In the genomic region with DNA sequence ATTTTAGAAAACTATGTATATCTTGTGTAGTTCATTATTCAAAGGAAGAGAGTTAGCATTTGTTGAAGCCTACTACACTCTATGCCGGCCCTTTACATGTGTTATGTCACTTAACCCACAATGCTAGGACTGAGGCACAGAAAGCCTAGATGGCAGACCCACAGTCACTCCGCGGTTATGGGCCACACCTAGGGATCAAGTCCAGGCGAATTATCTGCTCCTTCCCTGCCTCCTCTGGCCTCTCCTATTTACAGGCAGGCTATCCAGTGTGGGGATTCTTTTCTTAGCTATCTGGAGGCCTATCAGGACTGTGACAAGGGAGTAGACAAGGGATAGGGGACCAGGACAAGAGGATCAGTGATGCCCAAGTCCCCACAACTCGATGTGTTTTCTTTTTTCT, we compare ENCODE assay signal across 19 cellular contexts. TPM values are rescaled to one million over a fixed set of nuclear protein-coding genes. Genes with fewer than 3 reads are reported as not detected.
DNase-seq lines count a peak whose midpoint lies in the region; ATAC-seq, FAIRE-seq and TF ChIP-seq lines count a peak whose summit lies in the region.
"Had no signal": no experiment of that assay in that cellular context is flagged by ENCODE, and none has a peak within 500 bp of the region (broad histone marks: within the 10 kb centered on the region; RNA-seq: fewer than 3 reads in every experiment).

No MANE protein-coding gene starts in this region.

- no peaks in the 10 kb centered on the region for H3K36me3 Mint-ChIP-seq in stimulated activated memory B cell treated with anti-CD40 and anti-IgM and Interleukin-4, amounts not matched to agents 10 μg/mL and 1 μg/mL and 100 μg/mL, for 72 hours
- H3K36me3 Mint-ChIP-seq: CD4-positive, CD25-positive, alpha-beta regulatory T cell had no signal

- peaks cover 44% of the 10 kb centered on the region for H3K4me1 Mint-ChIP-seq in stimulated activated memory B cell treated with anti-CD40 and anti-IgM and Interleukin-4, amounts not matched to agents 10 μg/mL and 1 μg/mL and 100 μg/mL, for 72 hours

- H3K4me3 ChIP-seq in A549: no peak overlapping the region
- no peak overlapping the region for H3K4me3 ChIP-seq in hepatocyte
- H3K4me3 ChIP-seq in prostate gland: no peak overlapping the region
- H3K4me3 ChIP-seq: BLaER1 treated with 17β-estradiol and CSF1 and Interleukin-3, amounts not matched to agents 10 nM and 100 nM; GM23338; HAP-1 had no signal

- H3K27me3 ChIP-seq in hepatocyte (no peaks in the 10 kb centered on the region), prostate gland (replicated peaks; ENCODE audit: insufficient read depth) (no peaks in the 10 kb centered on the region)
- H3K27me3 ChIP-seq: BLaER1 treated with 17β-estradiol and CSF1 and Interleukin-3, amounts not matched to agents 10 nM and 100 nM had no signal

- no peak for TF ChIP-seq CTCF in A549 (IDR thresholded peaks at IDR 0.05)
- no peak for TF ChIP-seq CTCF in RWPE1 (conservative IDR thresholded peaks at IDR 0.05; ENCODE audit: low read depth)
- no peak for TF ChIP-seq CTCF in hepatocyte (IDR thresholded peaks at IDR 0.05; ENCODE audit: poor library complexity)
- no peak for TF ChIP-seq CTCF in prostate gland (IDR thresholded peaks at IDR 0.05)

- no peak for FAIRE-seq in A549 (lab: Jason Lieb, UNC)
- FAIRE-seq: GM12891 had no signal

- TF ChIP-seq EP300 in A549 (IDR thresholded peaks at IDR 0.05): no peak

- no peaks in the 10 kb centered on the region for H3K79me2 ChIP-seq in hepatocyte

- POLR2A ChIA-PET in A549 (lab: Yijun Ruan, JAX): no interaction called here
- POLR2A ChIA-PET in RWPE1 (lab: Yijun Ruan, JAX; ENCODE audit: low non-redundant PET): no interaction called here

- ATAC-seq in A549 (no peak), HG03280 (IDR thresholded peaks at IDR 0.05; ENCODE audit: unreplicated experiment) (no peak), HG02981 (IDR thresholded peaks at IDR 0.05; ENCODE audit: unreplicated experiment) (no peak)
- ATAC-seq in stimulated activated memory B cell treated with anti-CD40 and anti-IgM and Interleukin-4, amounts not matched to agents 10 μg/mL and 1 μg/mL and 100 μg/mL, for 72 hours: no peak
- ATAC-seq: GM23338 had no signal

- H3K4me2 ChIP-seq in A549 (no peak overlapping the region), hepatocyte (no peak overlapping the region)
- H3K4me2 ChIP-seq: GM23338 had no signal

- H3K27ac ChIP-seq in A549: peak overlapping the region; percentile 52 to 79
- H3K27ac ChIP-seq in RWPE1: peak overlapping the region; percentile 24
- peak overlapping the region; percentile 51 for H3K27ac ChIP-seq in hepatocyte
- no peak overlapping the region for H3K27ac ChIP-seq in prostate gland
- H3K27ac ChIP-seq: BLaER1 treated with 17β-estradiol and CSF1 and Interleukin-3, amounts not matched to agents 10 nM and 100 nM; HL-60 had no signal

- peak overlapping the region; percentile 48 for H3K27ac Mint-ChIP-seq in stimulated activated memory B cell treated with anti-CD40 and anti-IgM and Interleukin-4, amounts not matched to agents 10 μg/mL and 1 μg/mL and 100 μg/mL, for 72 hours
- H3K27ac Mint-ChIP-seq: GM23338 had no signal

- H3K27me3 Mint-ChIP-seq in stimulated activated memory B cell treated with anti-CD40 and anti-IgM and Interleukin-4, amounts not matched to agents 10 μg/mL and 1 μg/mL and 100 μg/mL, for 72 hours: no peaks in the 10 kb centered on the region

- no peak overlapping the region for H3K4me3 Mint-ChIP-seq in stimulated activated memory B cell treated with anti-CD40 and anti-IgM and Interleukin-4, amounts not matched to agents 10 μg/mL and 1 μg/mL and 100 μg/mL, for 72 hours
- H3K4me3 Mint-ChIP-seq: CD4-positive, CD25-positive, alpha-beta regulatory T cell; GM23338 had no signal

- intact Hi-C loops in prostate gland (cut with DNase I): no loop called here

- no peak for TF ChIP-seq RAD21 in A549 (conservative IDR thresholded peaks at IDR 0.05 in 1 of 2, IDR thresholded peaks at IDR 0.05 in 1 of 2)

- TF ChIP-seq POLR2A in A549 (IDR thresholded peaks at IDR 0.05; ENCODE audit: low read length) (no peak), prostate gland (IDR thresholded peaks at IDR 0.05) (no peak)

- no peak overlapping the region for H2AFZ ChIP-seq in hepatocyte
- H2AFZ ChIP-seq: GM23338 had no signal

- DNase-seq in A549 (ENCODE audit: low read depth in 1 of 2, low spot score in 1 of 2) (no peak), RWPE1 (ENCODE audit: low spot score) (no peak), hepatocyte (ENCODE audit: low spot score) (no peak), prostate gland (ENCODE audit: low spot score) (no peak)
- DNase-seq: 8988T; ACHN; Calu3; CD4-positive, CD25-positive, alpha-beta regulatory T cell; DMS 273 treated with DMSO at 0.1 percent for 48 hours; DMS79; KBM-7 had no signal

- WGBS in A549 (ENCODE audit: missing lambda C conversion rate): 89% methylated on average over 5 of the region's 5 CpGs
- WGBS in hepatocyte (ENCODE audit: low lambda C conversion rate, missing lambda C conversion rate): 83% methylated on average over 5 of the region's 5 CpGs
- 87% methylated on average over 5 of the region's 5 CpGs for WGBS in prostate gland

- no peaks in the 10 kb centered on the region for H4K20me1 ChIP-seq in hepatocyte (ENCODE audit: insufficient read depth, poor library complexity, severe bottlenecking)
- H4K20me1 ChIP-seq: BLaER1 treated with 17β-estradiol and CSF1 and Interleukin-3, amounts not matched to agents 10 nM and 100 nM had no signal

- H3K4me1 ChIP-seq in A549 (peaks cover 73% of the 10 kb centered on the region), hepatocyte (ENCODE audit: insufficient read depth) (peaks cover 18% of the 10 kb centered on the region), prostate gland (replicated peaks) (no peaks in the 10 kb centered on the region)
- H3K4me1 ChIP-seq: HAP-1 had no signal

- 0 out of 3 replicates have a peak, but pooled peaks cover 3% of the 10 kb centered on the region for H3K9me3 ChIP-seq in A549
- H3K9me3 ChIP-seq in hepatocyte (ENCODE audit: low read depth): no peaks in the 10 kb centered on the region
- no peaks in the 10 kb centered on the region for H3K9me3 ChIP-seq in prostate gland
- H3K9me3 ChIP-seq: BLaER1 treated with 17β-estradiol and CSF1 and Interleukin-3, amounts not matched to agents 10 nM and 100 nM; HAP-1 had no signal

- H3K9me3 Mint-ChIP-seq in stimulated activated memory B cell treated with anti-CD40 and anti-IgM and Interleukin-4, amounts not matched to agents 10 μg/mL and 1 μg/mL and 100 μg/mL, for 72 hours: no peaks in the 10 kb centered on the region
- H3K9me3 Mint-ChIP-seq: CD4-positive, CD25-positive, alpha-beta regulatory T cell; GM23338 had no signal

- no peaks in the 10 kb centered on the region for H3K9me2 ChIP-seq in hepatocyte (replicated peaks; ENCODE audit: insufficient read depth)

- CTCF ChIA-PET in A549 (lab: Yijun Ruan, JAX): interaction anchor here (1.1 to 48.3 kb wide), 2 partner anchors 16 to 17 kb away, joined by 3 to 774 read pairs; no protein-coding TSS in a partner anchor
- CTCF ChIA-PET in RWPE1 (lab: Yijun Ruan, JAX): no interaction called here

- H3K36me3 ChIP-seq in hepatocyte (replicated peaks; ENCODE audit: insufficient read depth, low read depth) (no peaks in the 10 kb centered on the region), prostate gland (no peaks in the 10 kb centered on the region)
- H3K36me3 ChIP-seq: BLaER1 treated with 17β-estradiol and CSF1 and Interleukin-3, amounts not matched to agents 10 nM and 100 nM; HAP-1 had no signal

TF ChIP-seq in A549, 52 proteins besides CTCF, POLR2A, EP300 and RAD21 (continues in another document):
- TF ChIP-seq HEYL (CRISPR knock-in tag; IDR thresholded peaks at IDR 0.05) (no peak), MAZ (IDR thresholded peaks at IDR 0.05; ENCODE audit: borderline replicate concordance, low read depth, low read length) (no peak), EHMT2 (IDR thresholded peaks at IDR 0.05; ENCODE audit: low read depth) (no peak), BHLHE40 (IDR thresholded peaks at IDR 0.05; ENCODE audit: low read depth, low read length) (no peak), CEBPB (IDR thresholded peaks at IDR 0.05) (no peak), TFCP2L1 (CRISPR knock-in tag; IDR thresholded peaks at IDR 0.05) (no peak), ZC3H11A (IDR thresholded peaks at IDR 0.05) (no peak), FOSB (CRISPR knock-in tag; IDR thresholded peaks at IDR 0.05) (no peak), ZSCAN20 (CRISPR knock-in tag; IDR thresholded peaks at IDR 0.05) (no peak), KDM5A (IDR thresholded peaks at IDR 0.05) (no peak), TP53 (CRISPR knock-in tag; IDR thresholded peaks at IDR 0.05) (no peak), KDM1A (IDR thresholded peaks at IDR 0.05; ENCODE audit: low read depth) (no peak)
- TF ChIP-seq, protein P1, sequence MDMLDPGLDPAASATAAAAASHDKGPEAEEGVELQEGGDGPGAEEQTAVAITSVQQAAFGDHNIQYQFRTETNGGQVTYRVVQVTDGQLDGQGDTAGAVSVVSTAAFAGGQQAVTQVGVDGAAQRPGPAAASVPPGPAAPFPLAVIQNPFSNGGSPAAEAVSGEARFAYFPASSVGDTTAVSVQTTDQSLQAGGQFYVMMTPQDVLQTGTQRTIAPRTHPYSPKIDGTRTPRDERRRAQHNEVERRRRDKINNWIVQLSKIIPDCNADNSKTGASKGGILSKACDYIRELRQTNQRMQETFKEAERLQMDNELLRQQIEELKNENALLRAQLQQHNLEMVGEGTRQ (IDR thresholded peaks at IDR 0.05): no peak
- TF ChIP-seq, protein P2, sequence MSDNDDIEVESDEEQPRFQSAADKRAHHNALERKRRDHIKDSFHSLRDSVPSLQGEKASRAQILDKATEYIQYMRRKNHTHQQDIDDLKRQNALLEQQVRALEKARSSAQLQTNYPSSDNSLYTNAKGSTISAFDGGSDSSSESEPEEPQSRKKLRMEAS (IDR thresholded peaks at IDR 0.05): no peak
- TF ChIP-seq, protein P3, sequence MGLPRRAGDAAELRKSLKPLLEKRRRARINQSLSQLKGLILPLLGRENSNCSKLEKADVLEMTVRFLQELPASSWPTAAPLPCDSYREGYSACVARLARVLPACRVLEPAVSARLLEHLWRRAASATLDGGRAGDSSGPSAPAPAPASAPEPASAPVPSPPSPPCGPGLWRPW (IDR thresholded peaks at IDR 0.05): no peak

RNA-seq across cellular contexts. Expression of a gene that starts 33.0 kb away (rescaled TPM):
- 21.2 and 26.8 TPM in 2 replicates for polyA plus RNA-seq in A549 (2011; rRNA removed)
- polyA plus RNA-seq in A549 (2012; cell fraction: cytosol; rRNA removed): 26.3 and 34.1 TPM in 2 replicates
- 60.6 and 73.2 TPM in 2 replicates for polyA plus RNA-seq in A549 (2012; cell fraction: nucleus; rRNA removed)
- polyA plus RNA-seq in A549 (2017; fragmentation: RNase III; extraction: RNeasy Plus Mini Kit Qiagen cat#74134 plus additional on column Dnase treatment): 40.2 to 43.4 TPM (median 40.5 TPM) in 3 replicates
- 20.8 and 29.5 TPM in 2 replicates for polyA minus RNA-seq in A549 (2011; rRNA and poly(A)+ RNA removed)
- total RNA-seq in hepatocyte: 13.0 and 16.6 TPM in 2 replicates
- 18.2 and 23.1 TPM in 2 replicates for polyA plus RNA-seq in hepatocyte
- 10 to 100 TPM; 10.3 to 14.3 TPM for total RNA-seq in prostate gland

Comparison
In these comparisons a context has a peak if more than half of its experiments do, and no peak if none do; other contexts are left out.
1. H3K27ac ChIP-seq: peak in A549 (2 of 2), RWPE1 (single experiment) and hepatocyte (single experiment); none in prostate gland (0 of 2).